1 cellular context compared by ENCODE assay signal in the genomic region with DNA sequence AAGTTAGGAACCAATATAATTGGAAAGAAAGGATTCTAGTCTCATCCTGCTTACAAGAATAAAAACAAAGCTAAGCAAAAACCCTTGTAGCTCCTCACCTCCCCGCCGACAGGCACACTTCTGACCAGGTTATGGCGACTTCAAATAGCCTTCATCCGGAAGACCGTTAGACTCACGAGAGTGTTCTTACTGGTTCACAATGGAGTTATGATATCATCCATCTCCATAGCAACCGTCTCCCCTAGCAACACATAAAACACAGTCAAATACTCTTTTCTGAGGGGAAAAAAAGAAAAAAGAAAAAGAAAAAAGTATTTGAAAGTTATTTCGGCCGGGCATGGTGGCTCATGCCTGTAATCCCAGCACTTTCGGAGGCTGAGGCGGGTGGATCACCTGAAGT.
TF ChIP-seq lines count a peak whose summit lies in the region.

Gene IL13RA2, minus strand, starts transcription at position 162 of the 400 bp plus-strand sequence. CDS start 347 bp downstream, outside the sequence.

TF ChIP-seq in GM23338, 12 proteins besides CTCF, POLR2A, EP300 and RAD21:
- TF ChIP-seq ZNF114 (CRISPR knock-in tag; IDR thresholded peaks at IDR 0.05), result no peak
- no peak for TF ChIP-seq NANOG (IDR thresholded peaks at IDR 0.05; ENCODE audit: borderline replicate concordance)
- TF ChIP-seq STAT1 (IDR thresholded peaks at IDR 0.05; ENCODE audit: unreplicated experiment), result no peak
- TF ChIP-seq CREB1 (CRISPR knock-in tag; IDR thresholded peaks at IDR 0.05; ENCODE audit: low read depth), result no peak
- no peak for TF ChIP-seq EZH2 (IDR thresholded peaks at IDR 0.05; ENCODE audit: low read depth, unreplicated experiment)
- no peak for TF ChIP-seq ZNF331 (CRISPR knock-in tag; IDR thresholded peaks at IDR 0.05; ENCODE audit: low read depth)
- TF ChIP-seq, protein P1, sequence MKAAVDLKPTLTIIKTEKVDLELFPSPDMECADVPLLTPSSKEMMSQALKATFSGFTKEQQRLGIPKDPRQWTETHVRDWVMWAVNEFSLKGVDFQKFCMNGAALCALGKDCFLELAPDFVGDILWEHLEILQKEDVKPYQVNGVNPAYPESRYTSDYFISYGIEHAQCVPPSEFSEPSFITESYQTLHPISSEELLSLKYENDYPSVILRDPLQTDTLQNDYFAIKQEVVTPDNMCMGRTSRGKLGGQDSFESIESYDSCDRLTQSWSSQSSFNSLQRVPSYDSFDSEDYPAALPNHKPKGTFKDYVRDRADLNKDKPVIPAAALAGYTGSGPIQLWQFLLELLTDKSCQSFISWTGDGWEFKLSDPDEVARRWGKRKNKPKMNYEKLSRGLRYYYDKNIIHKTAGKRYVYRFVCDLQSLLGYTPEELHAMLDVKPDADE (IDR thresholded peaks at IDR 0.05), result no peak
- no peak for TF ChIP-seq JUNB (IDR thresholded peaks at IDR 0.05; ENCODE audit: unreplicated experiment)
